In genomic region chr3:32439421-32439820, GRCh38 we compare ENCODE assay signal across 8 cellular contexts. TPM values are rescaled to one million over a fixed set of nuclear protein-coding genes. Genes with fewer than 3 reads are reported as not detected.
A peak's percentile ranks its signal among the peaks of the same experiment; 100 is the strongest.
DNase-seq lines count a peak whose midpoint lies in the region; ATAC-seq lines count a peak whose summit lies in the region.
"Not testable (repeated sequence)": the region's sequence is repeated elsewhere in the genome, so short reads cannot be mapped to it uniquely, and the experiment has no call there.

No MANE protein-coding gene starts in this region.

- DNase-seq in activated CD4-positive, alpha-beta T cell treated with anti-CD3 and anti-CD28 coated beads for 36 hours; activated naive CD8-positive, alpha-beta T cell treated with anti-CD3 and anti-CD28 coated beads, Interleukin-2, amount 10 ng/mL, durations not matched to agents 7 days and 5 days: not testable (repeated sequence)
- peak; percentile 15 for DNase-seq in stimulated activated CD8-positive, alpha-beta memory T cell treated with anti-CD3 and anti-CD28 coated beads, Interleukin-4, amount 100 ng/mL, for 48 hours

- H3K27me3 Mint-ChIP-seq in activated CD4-positive, alpha-beta T cell treated with anti-CD3 and anti-CD28 coated beads for 36 hours; activated naive CD8-positive, alpha-beta T cell treated with anti-CD3 and anti-CD28 coated beads, Interleukin-2, amount 10 ng/mL, durations not matched to agents 7 days and 5 days: not testable (repeated sequence)

- peak overlapping the region; percentile 89 for H3K27ac Mint-ChIP-seq in activated CD4-positive, alpha-beta T cell treated with anti-CD3 and anti-CD28 coated beads for 36 hours
- H3K27ac Mint-ChIP-seq in activated naive CD8-positive, alpha-beta T cell treated with anti-CD3 and anti-CD28 coated beads, Interleukin-2, amount 10 ng/mL, durations not matched to agents 7 days and 5 days: peak overlapping the region; percentile 91

- peaks cover 26% of the 10 kb centered on the region for H3K36me3 Mint-ChIP-seq in activated CD4-positive, alpha-beta T cell treated with anti-CD3 and anti-CD28 coated beads for 36 hours (ENCODE audit: low read depth)
- H3K36me3 Mint-ChIP-seq in activated naive CD8-positive, alpha-beta T cell treated with anti-CD3 and anti-CD28 coated beads, Interleukin-2, amount 10 ng/mL, durations not matched to agents 7 days and 5 days: peaks cover 25% of the 10 kb centered on the region

- peak; percentile 19 for ATAC-seq in GM18502 (IDR thresholded peaks at IDR 0.05; ENCODE audit: poor library complexity, unreplicated experiment)
- ATAC-seq in GM19351 (IDR thresholded peaks at IDR 0.05; ENCODE audit: unreplicated experiment): peak; percentile 18
- peak; percentile 12 for ATAC-seq in GM21717 (IDR thresholded peaks at IDR 0.05; ENCODE audit: unreplicated experiment)
- peak; percentile 20 for ATAC-seq in HG02973 (IDR thresholded peaks at IDR 0.05; ENCODE audit: unreplicated experiment)
- ATAC-seq in HG03460 (IDR thresholded peaks at IDR 0.05; ENCODE audit: unreplicated experiment): peak; percentile 16
- ATAC-seq in activated CD4-positive, alpha-beta T cell treated with anti-CD3 and anti-CD28 coated beads for 36 hours: peak; percentile 8
- ATAC-seq in activated naive CD8-positive, alpha-beta T cell treated with anti-CD3 and anti-CD28 coated beads, Interleukin-2, amount 10 ng/mL, durations not matched to agents 7 days and 5 days (ENCODE audit: low read depth): not testable (repeated sequence)

- H3K4me3 Mint-ChIP-seq in activated CD4-positive, alpha-beta T cell treated with anti-CD3 and anti-CD28 coated beads for 36 hours: not testable (repeated sequence)
- peak overlapping the region; percentile 54 for H3K4me3 Mint-ChIP-seq in activated naive CD8-positive, alpha-beta T cell treated with anti-CD3 and anti-CD28 coated beads, Interleukin-2, amount 10 ng/mL, durations not matched to agents 7 days and 5 days

- CTCF ChIA-PET in activated CD4-positive, alpha-beta T cell treated with anti-CD3 and anti-CD28 coated beads for 36 hours (lab: Charles Lee): interaction anchor here (0.9 to 4.4 kb wide), 5 partner anchors 11 to 48 kb away, joined by 3 to 22 read pairs (median 5); partner anchors contain the start of gene CMTM7

- POLR2A ChIA-PET in activated CD4-positive, alpha-beta T cell treated with anti-CD3 and anti-CD28 coated beads for 36 hours (lab: Charles Lee): interaction anchor here (0.7 to 1.6 kb wide), 4 partner anchors 16 to 48 kb away, joined by 3 to 6 read pairs (median 3); partner anchors contain the start of gene CMTM7
- POLR2A ChIA-PET in activated naive CD8-positive, alpha-beta T cell treated with anti-CD3 and anti-CD28 coated beads, Interleukin-2, amount 10 ng/mL, durations not matched to agents 7 days and 5 days (lab: Charles Lee): interaction anchor here (0.8 to 3.8 kb wide), 6 partner anchors 12 to 39 kb away, joined by 3 to 14 read pairs (median 7); no protein-coding TSS in a partner anchor

- intact Hi-C loops in activated CD4-positive, alpha-beta T cell treated with anti-CD3 and anti-CD28 coated beads for 36 hours (cut with DNase I, micrococcal nuclease): not testable (repeated sequence)

- H3K9me3 Mint-ChIP-seq in activated CD4-positive, alpha-beta T cell treated with anti-CD3 and anti-CD28 coated beads for 36 hours (ENCODE audit: low read depth); activated naive CD8-positive, alpha-beta T cell treated with anti-CD3 and anti-CD28 coated beads, Interleukin-2, amount 10 ng/mL, durations not matched to agents 7 days and 5 days: not testable (repeated sequence)

- peaks cover 90% of the 10 kb centered on the region for H3K4me1 Mint-ChIP-seq in activated CD4-positive, alpha-beta T cell treated with anti-CD3 and anti-CD28 coated beads for 36 hours
- H3K4me1 Mint-ChIP-seq in activated naive CD8-positive, alpha-beta T cell treated with anti-CD3 and anti-CD28 coated beads, Interleukin-2, amount 10 ng/mL, durations not matched to agents 7 days and 5 days: peaks cover 55% of the 10 kb centered on the region

RNA-seq across cellular contexts. Expression of gene CMTM7, which starts 47.8 kb away (rescaled TPM):
- total RNA-seq in activated CD4-positive, alpha-beta T cell treated with anti-CD3 and anti-CD28 coated beads for 36 hours: 10 to 100 TPM; 41.1 to 67.0 TPM
- total RNA-seq in activated naive CD8-positive, alpha-beta T cell treated with anti-CD3 and anti-CD28 coated beads, Interleukin-2, amount 10 ng/mL, durations not matched to agents 7 days and 5 days: 10 to 100 TPM; 45.3 to 49.0 TPM
